ENCODE assay signal across 1 cellular context in the genomic region with DNA sequence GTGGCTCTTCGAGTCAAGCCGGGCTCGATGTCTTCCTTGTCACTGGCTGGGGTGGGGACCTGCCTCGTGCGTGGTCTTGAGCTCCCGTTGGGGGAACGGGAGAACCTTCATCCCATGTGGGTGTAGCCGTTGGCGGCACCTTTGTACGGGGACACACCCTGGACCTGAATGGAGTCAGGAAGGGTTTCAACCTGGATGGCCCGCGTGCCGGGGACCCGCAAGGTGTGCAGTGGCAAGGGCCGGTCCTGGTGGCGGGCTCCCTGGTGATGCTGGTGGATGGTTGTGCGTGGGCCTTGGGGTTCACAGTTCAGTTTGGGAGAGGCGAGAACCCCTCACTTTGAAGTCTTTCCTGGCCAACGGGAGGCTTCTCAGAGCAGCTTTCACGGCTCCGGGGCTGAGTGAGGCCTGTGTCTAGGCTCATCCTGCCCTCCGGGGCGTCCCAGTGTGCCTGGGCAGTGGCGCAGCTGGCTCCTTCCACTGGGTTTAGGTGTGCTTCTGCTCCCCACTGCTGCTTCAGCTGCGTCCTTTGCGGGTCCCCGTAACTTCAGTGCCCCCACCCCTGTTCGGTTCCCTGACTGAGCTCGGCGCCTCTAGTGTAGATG.
TF ChIP-seq lines count a peak whose summit lies in the region.

No MANE protein-coding gene starts in this region.

TF ChIP-seq in IMR-90, 13 proteins besides CTCF, POLR2A, EP300 and RAD21 (continued from another document):
- TF ChIP-seq, protein P1, sequence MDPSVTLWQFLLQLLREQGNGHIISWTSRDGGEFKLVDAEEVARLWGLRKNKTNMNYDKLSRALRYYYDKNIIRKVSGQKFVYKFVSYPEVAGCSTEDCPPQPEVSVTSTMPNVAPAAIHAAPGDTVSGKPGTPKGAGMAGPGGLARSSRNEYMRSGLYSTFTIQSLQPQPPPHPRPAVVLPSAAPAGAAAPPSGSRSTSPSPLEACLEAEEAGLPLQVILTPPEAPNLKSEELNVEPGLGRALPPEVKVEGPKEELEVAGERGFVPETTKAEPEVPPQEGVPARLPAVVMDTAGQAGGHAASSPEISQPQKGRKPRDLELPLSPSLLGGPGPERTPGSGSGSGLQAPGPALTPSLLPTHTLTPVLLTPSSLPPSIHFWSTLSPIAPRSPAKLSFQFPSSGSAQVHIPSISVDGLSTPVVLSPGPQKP (IDR thresholded peaks at IDR 0.05; ENCODE audit: borderline replicate concordance, low read depth, low read length), result no peak
- TF ChIP-seq CHD1 (IDR thresholded peaks at IDR 0.05; ENCODE audit: low read depth, low read length), result no peak
- no peak for TF ChIP-seq SMC3 (IDR thresholded peaks at IDR 0.05; ENCODE audit: low read depth, low read length)
- no peak for TF ChIP-seq MAFK (IDR thresholded peaks at IDR 0.05; ENCODE audit: low read depth, low read length)
